Comparison of ENCODE assay signal across 19 cellular contexts in the genomic region with DNA sequence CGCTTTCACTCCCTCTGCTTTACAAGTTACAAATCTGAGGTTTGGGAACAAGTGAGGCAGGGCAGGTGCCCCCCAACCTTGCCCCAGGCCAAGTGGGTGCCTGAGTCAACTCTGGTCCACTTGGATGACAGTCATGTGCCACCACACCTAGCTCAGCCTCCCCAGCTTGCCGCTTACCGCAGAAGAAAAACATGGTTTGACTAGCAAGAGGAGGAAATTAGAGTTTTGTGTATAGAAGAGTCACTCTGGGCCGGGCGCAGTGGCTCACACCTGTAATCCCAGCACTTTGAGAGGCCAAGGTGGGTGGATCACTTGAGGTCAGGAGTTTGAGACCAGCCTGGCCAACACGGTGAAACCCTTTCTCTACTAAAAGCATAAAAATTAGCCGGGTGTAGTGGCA.
"Had no signal": no experiment of that assay in that cellular context is flagged by ENCODE, and none has a peak within 500 bp of the region (broad histone marks: within the 10 kb centered on the region; RNA-seq: fewer than 3 reads in every experiment).

No MANE protein-coding gene starts in this region.

- ATAC-seq: activated T-cell treated with anti-CD3 and anti-CD28 coated beads, Interleukin-2, amount 50 U/mL, for 4 hours; T-helper 17 cell had no signal

- DNase-seq: activated B cell treated with CpG ODN at 0.5 μM for 24 hours; activated CD4-positive, alpha-beta memory T cell treated with anti-CD3 and anti-CD28 coated beads for 36 hours; activated CD4-positive, alpha-beta T cell treated with anti-CD3 and anti-CD28 coated beads, Interleukin-2, amount 10 ng/mL, durations not matched to agents 7 days and 5 days; activated CD8-positive, alpha-beta memory T cell treated with anti-CD3 and anti-CD28 coated beads for 24 hours; activated gamma-delta T cell; activated naive CD4-positive, alpha-beta T cell treated with anti-CD3 and anti-CD28 coated beads for 36 hours; activated T-cell treated with anti-CD3 and anti-CD28 coated beads, Interleukin-2, amount 50 U/mL, for 4 hours; amygdala; Karpas-422; MM.1S; NCI-H1105; NCI-H1694 treated with DMSO at 0.1 percent for 48 hours; NCI-H2029 treated with DMSO at 0.1 percent for 48 hours; NCI-H510A; NCI-H82; SIG-M5; T-helper 17 cell; T-helper 9 cell had no signal

- FAIRE-seq: astrocyte had no signal
